Comparison of ENCODE assay signal across 8 cellular contexts in the genomic region with DNA sequence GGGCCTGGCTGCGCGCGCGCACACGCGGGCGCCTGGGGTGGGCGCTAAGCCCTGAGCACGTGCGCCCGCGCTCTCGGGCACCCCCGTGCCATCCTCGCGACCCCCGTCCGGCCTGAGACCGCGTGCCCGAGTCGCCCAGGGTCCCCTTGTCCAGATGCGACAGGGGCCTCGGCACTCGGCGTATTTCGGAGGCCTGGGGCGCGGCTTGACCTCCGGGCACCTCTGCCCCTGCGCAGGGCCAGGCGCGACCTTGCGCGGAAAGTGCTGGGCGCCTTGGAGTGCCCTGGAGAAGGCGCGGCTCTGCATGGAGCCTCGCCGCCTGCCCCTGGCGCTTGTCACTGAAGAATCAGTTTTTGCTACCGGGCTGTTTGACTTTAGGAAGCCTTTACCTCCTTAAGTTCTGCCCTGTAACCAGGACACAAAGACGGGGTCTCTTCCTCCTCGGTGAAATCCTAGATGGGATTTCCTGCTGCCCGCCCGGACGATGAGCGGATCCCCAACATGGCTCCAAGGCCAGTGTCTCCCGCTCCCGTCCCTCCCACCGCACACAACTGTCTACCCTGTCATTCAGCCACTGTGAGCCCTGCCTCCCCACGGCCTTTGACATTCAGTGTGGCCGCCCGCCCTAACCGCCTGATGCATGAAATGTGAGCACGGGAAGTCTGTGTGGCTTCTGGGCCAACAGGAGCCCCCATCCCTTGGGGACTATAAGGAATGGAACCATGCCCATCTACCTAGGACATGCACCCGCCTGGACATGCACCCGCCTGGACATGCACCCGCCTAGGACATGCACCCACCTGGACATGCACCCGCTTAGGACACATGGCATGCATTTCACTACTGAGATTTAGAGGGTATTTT. TPM values are rescaled to one million over a fixed set of nuclear protein-coding genes. Genes with fewer than 3 reads are reported as not detected.
A peak's percentile ranks its signal among the peaks of the same experiment; 100 is the strongest.
DNase-seq lines count a peak whose midpoint lies in the region; TF ChIP-seq lines count a peak whose summit lies in the region.

No MANE protein-coding gene starts in this region.

- H3K27me3 ChIP-seq in HUES48 (ENCODE audit: control insufficient read depth, insufficient read depth, low read length) (peaks cover 57% of the 10 kb centered on the region), mononuclear cell (ENCODE audit: insufficient read depth, low read length) (peaks cover 6% of the 10 kb centered on the region)

- H3K9ac ChIP-seq in HUES48 (ENCODE audit: low read depth, low read length): no peak overlapping the region

- DNase-seq in AG10803 (ENCODE audit: low read depth): no peak
- DNase-seq in chondrocyte (ENCODE audit: low spot score): peak; percentile 91
- no peak for DNase-seq in DMS153 (lab: John Stamatoyannopoulos, UW)
- no peak for DNase-seq in NCI-H1092 treated with DMSO at 0.1 percent for 48 hours (lab: John Stamatoyannopoulos, UW)
- DNase-seq in Kasumi-1 (lab: John Stamatoyannopoulos, UW): no peak
- no peak for DNase-seq in NCI-H1930 (lab: John Stamatoyannopoulos, UW)

- peaks cover 2% of the 10 kb centered on the region for H3K36me3 Mint-ChIP-seq in chondrocyte (ENCODE audit: low read depth)

- H3K36me3 ChIP-seq in HUES48 (ENCODE audit: control insufficient read depth, insufficient read depth, low read length): no peaks in the 10 kb centered on the region

- TF ChIP-seq CTCF in AG10803 (conservative IDR thresholded peaks at IDR 0.05; ENCODE audit: low read length): no peak
- no peak for TF ChIP-seq CTCF in chondrocyte (IDR thresholded peaks at IDR 0.05)

- no peak overlapping the region for H3K27ac ChIP-seq in HUES48 (ENCODE audit: low read depth, low read length)

- peaks cover 7% of the 10 kb centered on the region for H3K4me1 Mint-ChIP-seq in chondrocyte (ENCODE audit: low read depth)

- H3K4me1 ChIP-seq in HUES48 (ENCODE audit: control insufficient read depth, insufficient read depth, low read length): no peaks in the 10 kb centered on the region
- peaks cover 26% of the 10 kb centered on the region for H3K4me1 ChIP-seq in mononuclear cell (ENCODE audit: insufficient read depth, low read length)

- peak overlapping the region; percentile 60 for H3K4me3 Mint-ChIP-seq in chondrocyte (ENCODE audit: unreplicated experiment)

- no peaks in the 10 kb centered on the region for H3K9me3 Mint-ChIP-seq in chondrocyte (ENCODE audit: low read depth)

- H3K27ac Mint-ChIP-seq in chondrocyte (ENCODE audit: unreplicated experiment): no peak overlapping the region

- no peaks in the 10 kb centered on the region for H3K27me3 Mint-ChIP-seq in chondrocyte (ENCODE audit: low read depth)

- peak overlapping the region; percentile 79 for H3K4me3 ChIP-seq in AG10803 (ENCODE audit: low read length)
- H3K4me3 ChIP-seq in HUES48 (ENCODE audit: low read depth, low read length): peak overlapping the region; percentile 85
- H3K4me3 ChIP-seq in mononuclear cell (ENCODE audit: low read length): peak overlapping the region; percentile 59

- peaks cover 8% of the 10 kb centered on the region; the same call in 1 of the 2 replicates for H3K9me3 ChIP-seq in HUES48 (ENCODE audit: control insufficient read depth, insufficient read depth, low read length)
- H3K9me3 ChIP-seq in mononuclear cell (ENCODE audit: low read depth, low read length): no peaks in the 10 kb centered on the region

RNA-seq across cellular contexts. Expression of gene STK32C, which starts 1.1 kb away (rescaled TPM):
- total RNA-seq in chondrocyte: 15.8 to 17.9 TPM (median 17.2 TPM) in 3 replicates
- 4.2 TPM for total RNA-seq in mononuclear cell

RNA-seq across cellular contexts. Expression of gene LRRC27, which starts 23.2 kb away (rescaled TPM):
- total RNA-seq in chondrocyte (10.2 to 14.4 TPM (median 13.2 TPM) in 3 replicates), mononuclear cell (1.4 TPM)
